ENCODE assay signal across 8 cellular contexts in genomic region chr15:48541659-48542334, GRCh38.
DNase-seq lines count a peak whose midpoint lies in the region; ATAC-seq and TF ChIP-seq lines count a peak whose summit lies in the region.

No MANE protein-coding gene starts in this region.

- peak; percentile 90 for DNase-seq in adipocyte (ENCODE audit: low read depth)
- no peak for DNase-seq in osteoblast (ENCODE audit: insufficient read length, low spot score, missing footprints)
- DNase-seq in sigmoid colon = no peak
- no peak for DNase-seq in 8988T
- DNase-seq in DMS79 treated with DMSO at 0.1 percent for 48 hours (lab: John Stamatoyannopoulos, UW) = no peak
- no peak for DNase-seq in NK-92 (lab: John Stamatoyannopoulos, UW; ENCODE audit: unreplicated experiment)

- intact Hi-C loops in sigmoid colon (cut with DNase I) = no loop called here

- ATAC-seq in GM18519 (IDR thresholded peaks at IDR 0.05; ENCODE audit: low FRiP score, unreplicated experiment) (peak; percentile 86), HG02852 (IDR thresholded peaks at IDR 0.05; ENCODE audit: unreplicated experiment) (peak; percentile 91)

- H3K9ac ChIP-seq in adipocyte (ENCODE audit: low read length) = peak overlapping the region; percentile 84

- TF ChIP-seq CTCF in osteoblast (IDR thresholded peaks at IDR 0.05; ENCODE audit: extremely low read depth, low read depth, low read length) = no peak
- TF ChIP-seq CTCF in sigmoid colon (IDR thresholded peaks at IDR 0.05) = no peak

- no peaks in the 10 kb centered on the region for H3K9me3 ChIP-seq in adipocyte (ENCODE audit: control insufficient read depth, low read length)
- H3K9me3 ChIP-seq in osteoblast (ENCODE audit: low read depth, low read length) = no peaks in the 10 kb centered on the region
- H3K9me3 ChIP-seq in sigmoid colon = no peaks in the 10 kb centered on the region

- WGBS in sigmoid colon, 2 donors = 50 to 67% methylated on average over 6 of the region's 6 CpGs

- H3K27ac ChIP-seq in osteoblast (ENCODE audit: low read depth, low read length) = peak overlapping the region; percentile 78
- H3K27ac ChIP-seq in sigmoid colon = peak overlapping the region in 2 of 4 donors; percentile 17 to 76

- H2AFZ ChIP-seq in osteoblast (ENCODE audit: low read length) = no peak overlapping the region

- peak overlapping the region; percentile 82 for H3K4me2 ChIP-seq in osteoblast (ENCODE audit: insufficient read depth, low read length)

- peaks cover 88% of the 10 kb centered on the region for H3K79me2 ChIP-seq in osteoblast (ENCODE audit: insufficient read depth, low read length)

- no peak for TF ChIP-seq POLR2A in sigmoid colon (IDR thresholded peaks at IDR 0.05)

- H3K36me3 ChIP-seq in adipocyte (ENCODE audit: control insufficient read depth, insufficient read depth, low read length, severe bottlenecking) (peaks cover 12% of the 10 kb centered on the region), osteoblast (ENCODE audit: insufficient read depth, low read length) (peaks cover 37% of the 10 kb centered on the region), sigmoid colon (no peaks in the 10 kb centered on the region)

- no peaks in the 10 kb centered on the region for H3K27me3 ChIP-seq in adipocyte (replicated peaks; ENCODE audit: control insufficient read depth, insufficient read depth, low read length)
- no peaks in the 10 kb centered on the region for H3K27me3 ChIP-seq in osteoblast (ENCODE audit: insufficient read depth, low read length)
- no peaks in the 10 kb centered on the region for H3K27me3 ChIP-seq in sigmoid colon

- H3K4me3 ChIP-seq in adipocyte (ENCODE audit: low read length) (peak overlapping the region; percentile 77), osteoblast (ENCODE audit: insufficient read depth, low read length) (peak overlapping the region; percentile 57), sigmoid colon (no peak overlapping the region)

- peaks cover 11% of the 10 kb centered on the region for H4K20me1 ChIP-seq in osteoblast (ENCODE audit: insufficient read depth, low read length)

- TF ChIP-seq EP300 in sigmoid colon (IDR thresholded peaks at IDR 0.05) = no peak

- H3K4me1 ChIP-seq in adipocyte (ENCODE audit: control insufficient read depth, insufficient read depth, low read length) = peaks cover 87% of the 10 kb centered on the region
- peaks cover 61% of the 10 kb centered on the region for H3K4me1 ChIP-seq in osteoblast (ENCODE audit: insufficient read depth, low read length)
- H3K4me1 ChIP-seq in sigmoid colon = peaks cover 0 to 8% (median 4%) of the 10 kb centered on the region in 4 donors

Comparison
In these comparisons a context has a peak if more than half of its experiments do, and no peak if none do; other contexts are left out.
1. H3K4me3 ChIP-seq: peak in adipocyte (single experiment) and osteoblast (single experiment); none in sigmoid colon (0 of 4).